ENCODE assay signal across 1 cellular context in the genomic region with DNA sequence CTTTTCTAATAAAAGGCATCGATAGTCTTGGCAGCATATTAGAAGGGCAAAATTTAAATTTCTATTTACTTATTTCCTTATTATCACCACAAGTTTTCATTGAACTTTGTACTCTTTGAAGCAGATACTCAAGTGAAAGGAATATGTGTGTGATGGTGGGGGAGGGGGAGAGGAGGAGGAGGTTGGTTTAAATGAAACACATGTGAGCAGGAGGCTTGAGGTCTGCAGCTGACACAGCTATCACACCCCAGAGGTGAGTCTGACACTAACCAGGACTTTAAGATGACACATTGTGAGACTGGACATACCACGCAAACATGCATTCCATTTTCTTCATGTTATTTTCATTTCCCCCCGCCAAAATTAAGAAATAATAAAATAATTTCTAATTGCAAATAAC.
A peak's percentile ranks its signal among the peaks of the same experiment; 100 is the strongest.
TF ChIP-seq lines count a peak whose summit lies in the region.

No MANE protein-coding gene starts in this region.

TF ChIP-seq in GM12878, 131 proteins besides CTCF, POLR2A, EP300 and RAD21 (continued from another document):
- TF ChIP-seq, protein P1, sequence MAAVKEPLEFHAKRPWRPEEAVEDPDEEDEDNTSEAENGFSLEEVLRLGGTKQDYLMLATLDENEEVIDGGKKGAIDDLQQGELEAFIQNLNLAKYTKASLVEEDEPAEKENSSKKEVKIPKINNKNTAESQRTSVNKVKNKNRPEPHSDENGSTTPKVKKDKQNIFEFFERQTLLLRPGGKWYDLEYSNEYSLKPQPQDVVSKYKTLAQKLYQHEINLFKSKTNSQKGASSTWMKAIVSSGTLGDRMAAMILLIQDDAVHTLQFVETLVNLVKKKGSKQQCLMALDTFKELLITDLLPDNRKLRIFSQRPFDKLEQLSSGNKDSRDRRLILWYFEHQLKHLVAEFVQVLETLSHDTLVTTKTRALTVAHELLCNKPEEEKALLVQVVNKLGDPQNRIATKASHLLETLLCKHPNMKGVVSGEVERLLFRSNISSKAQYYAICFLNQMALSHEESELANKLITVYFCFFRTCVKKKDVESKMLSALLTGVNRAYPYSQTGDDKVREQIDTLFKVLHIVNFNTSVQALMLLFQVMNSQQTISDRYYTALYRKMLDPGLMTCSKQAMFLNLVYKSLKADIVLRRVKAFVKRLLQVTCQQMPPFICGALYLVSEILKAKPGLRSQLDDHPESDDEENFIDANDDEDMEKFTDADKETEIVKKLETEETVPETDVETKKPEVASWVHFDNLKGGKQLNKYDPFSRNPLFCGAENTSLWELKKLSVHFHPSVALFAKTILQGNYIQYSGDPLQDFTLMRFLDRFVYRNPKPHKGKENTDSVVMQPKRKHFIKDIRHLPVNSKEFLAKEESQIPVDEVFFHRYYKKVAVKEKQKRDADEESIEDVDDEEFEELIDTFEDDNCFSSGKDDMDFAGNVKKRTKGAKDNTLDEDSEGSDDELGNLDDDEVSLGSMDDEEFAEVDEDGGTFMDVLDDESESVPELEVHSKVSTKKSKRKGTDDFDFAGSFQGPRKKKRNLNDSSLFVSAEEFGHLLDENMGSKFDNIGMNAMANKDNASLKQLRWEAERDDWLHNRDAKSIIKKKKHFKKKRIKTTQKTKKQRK (IDR thresholded peaks at IDR 0.05; ENCODE audit: low read depth, low read length) = no peak
- TF ChIP-seq SP1 (IDR thresholded peaks at IDR 0.05; ENCODE audit: low read depth, low read length) = no peak
- TF ChIP-seq MEF2B (IDR thresholded peaks at IDR 0.05; ENCODE audit: partially characterized antibody, poor library complexity, severe bottlenecking) = no peak
- TF ChIP-seq MYB (IDR thresholded peaks at IDR 0.05; ENCODE audit: borderline replicate concordance, low read depth, low read length) = no peak
- TF ChIP-seq, protein P2, sequence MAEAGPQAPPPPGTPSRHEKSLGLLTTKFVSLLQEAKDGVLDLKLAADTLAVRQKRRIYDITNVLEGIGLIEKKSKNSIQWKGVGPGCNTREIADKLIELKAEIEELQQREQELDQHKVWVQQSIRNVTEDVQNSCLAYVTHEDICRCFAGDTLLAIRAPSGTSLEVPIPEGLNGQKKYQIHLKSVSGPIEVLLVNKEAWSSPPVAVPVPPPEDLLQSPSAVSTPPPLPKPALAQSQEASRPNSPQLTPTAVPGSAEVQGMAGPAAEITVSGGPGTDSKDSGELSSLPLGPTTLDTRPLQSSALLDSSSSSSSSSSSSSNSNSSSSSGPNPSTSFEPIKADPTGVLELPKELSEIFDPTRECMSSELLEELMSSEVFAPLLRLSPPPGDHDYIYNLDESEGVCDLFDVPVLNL (IDR thresholded peaks at IDR 0.05; ENCODE audit: low read depth, low read length) = no peak
- TF ChIP-seq IRF4 (IDR thresholded peaks at IDR 0.05; ENCODE audit: low read depth, low read length) = no peak
- peak in 1 of 2 experiments; percentile 15; a peak in 1 of 4 replicates for TF ChIP-seq IKZF2 (IDR thresholded peaks at IDR 0.05)
- TF ChIP-seq, protein P3, sequence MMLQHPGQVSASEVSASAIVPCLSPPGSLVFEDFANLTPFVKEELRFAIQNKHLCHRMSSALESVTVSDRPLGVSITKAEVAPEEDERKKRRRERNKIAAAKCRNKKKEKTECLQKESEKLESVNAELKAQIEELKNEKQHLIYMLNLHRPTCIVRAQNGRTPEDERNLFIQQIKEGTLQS (IDR thresholded peaks at IDR 0.05; ENCODE audit: borderline replicate concordance, extremely low read depth, low read depth, low read length) = no peak
- 0 out of 2 replicates have a peak, but pooled peaks have one; percentile 31 for TF ChIP-seq DPF2 (IDR thresholded peaks at IDR 0.05)
- no peak for TF ChIP-seq POLR2AphosphoS5 (IDR thresholded peaks at IDR 0.05; ENCODE audit: low read length)
- TF ChIP-seq ZNF274 (IDR thresholded peaks at IDR 0.05; ENCODE audit: insufficient read depth, insufficient read length) = no peak
- 0 out of 2 replicates have a peak, but pooled peaks have one; percentile 12 for TF ChIP-seq IKZF1 (conservative IDR thresholded peaks at IDR 0.05)
- no peak for TF ChIP-seq TAF1 (IDR thresholded peaks at IDR 0.05; ENCODE audit: borderline replicate concordance, low read depth, low read length)
- TF ChIP-seq BMI1 (IDR thresholded peaks at IDR 0.05; ENCODE audit: borderline replicate concordance) = 0 out of 2 replicates have a peak, but pooled peaks have one; percentile 23
- TF ChIP-seq BACH1 (IDR thresholded peaks at IDR 0.05; ENCODE audit: borderline replicate concordance) = no peak
- no peak for TF ChIP-seq RB1 (IDR thresholded peaks at IDR 0.05; ENCODE audit: borderline replicate concordance)
